ENCODE assay signal across 1 cellular context in the genomic region with DNA sequence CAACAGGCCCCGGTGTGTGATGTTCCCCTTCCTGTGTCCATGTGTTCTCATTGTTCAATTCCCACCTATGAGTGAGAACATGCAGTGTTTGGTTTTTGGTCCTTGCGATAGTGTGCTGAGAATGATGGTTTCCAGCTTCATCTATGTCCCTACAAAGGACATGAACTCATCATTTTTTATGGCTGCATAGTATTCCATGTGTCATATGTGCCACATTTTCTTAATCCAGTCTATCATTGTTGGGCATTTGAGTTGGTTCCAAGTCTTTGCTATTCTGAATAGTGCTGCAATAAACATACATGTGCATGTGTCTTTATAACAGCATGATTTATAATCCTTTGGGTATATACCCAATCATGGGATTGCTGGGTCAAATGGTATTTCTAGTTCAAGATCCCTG.
TF ChIP-seq lines count a peak whose summit lies in the region.

No MANE protein-coding gene starts in this region.

TF ChIP-seq in HEK293, 187 proteins besides CTCF, POLR2A, EP300 and RAD21 (continued from another document):
- 0 out of 2 replicates have a peak, but pooled peaks have one; percentile 27 for TF ChIP-seq ZNF280D (tag by site-specific recombination; IDR thresholded peaks at IDR 0.05)
